16 cellular contexts compared by ENCODE assay signal in the genomic region with DNA sequence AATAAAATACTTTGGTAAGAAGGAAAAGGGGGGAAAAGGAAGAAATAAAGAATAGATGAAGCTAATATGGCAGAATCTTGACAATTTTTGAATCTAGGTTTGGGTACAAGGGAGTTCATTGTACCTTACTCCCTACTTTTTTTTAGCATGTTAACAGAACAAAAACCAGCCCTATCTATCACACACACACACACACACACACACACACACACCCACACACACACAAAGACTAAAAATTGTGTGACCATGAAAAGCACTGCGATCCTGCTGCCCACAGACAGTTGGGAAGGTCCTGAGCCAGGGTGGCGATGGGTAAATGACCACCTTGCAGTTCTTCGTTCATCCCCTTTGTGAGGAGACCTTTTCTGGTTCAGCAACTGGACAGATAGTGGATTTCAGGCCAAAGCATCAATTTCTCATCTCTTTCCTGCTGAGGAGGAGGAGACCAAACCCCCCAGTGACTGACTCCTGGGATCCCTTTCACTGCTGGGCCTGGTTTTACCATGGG.
A peak's percentile ranks its signal among the peaks of the same experiment; 100 is the strongest.
DNase-seq lines count a peak whose midpoint lies in the region; ATAC-seq, FAIRE-seq and TF ChIP-seq lines count a peak whose summit lies in the region.
"Had no signal": no experiment of that assay in that cellular context is flagged by ENCODE, and none has a peak within 500 bp of the region (broad histone marks: within the 10 kb centered on the region; RNA-seq: fewer than 3 reads in every experiment).

No MANE protein-coding gene starts in this region.

- peaks cover 46% of the 10 kb centered on the region for H3K4me1 Mint-ChIP-seq in HFFc6 (ENCODE audit: low read depth)
- peaks cover 9% of the 10 kb centered on the region for H3K4me1 Mint-ChIP-seq in stimulated activated effector memory CD8-positive, alpha-beta T cell treated with anti-CD3 and anti-CD28 coated beads, Interleukin-12 subunit alpha, Interleukin-12 subunit beta, amount 100 ng/mL, for 72 hours

- no peak for TF ChIP-seq POLR2A in adrenal gland (IDR thresholded peaks at IDR 0.05)

- H3K4me3 Mint-ChIP-seq in HFFc6 = peak overlapping the region; percentile 82
- H3K4me3 Mint-ChIP-seq in stimulated activated effector memory CD8-positive, alpha-beta T cell treated with anti-CD3 and anti-CD28 coated beads, Interleukin-12 subunit alpha, Interleukin-12 subunit beta, amount 100 ng/mL, for 72 hours = no peak overlapping the region
- H3K4me3 Mint-ChIP-seq: CD14-positive monocyte, GM23338 had no signal

- ATAC-seq in stimulated activated effector memory CD8-positive, alpha-beta T cell treated with anti-CD3 and anti-CD28 coated beads, Interleukin-12 subunit alpha, Interleukin-12 subunit beta, amount 100 ng/mL, for 72 hours = no peak
- ATAC-seq in HG02884 (IDR thresholded peaks at IDR 0.05; ENCODE audit: unreplicated experiment) = no peak
- ATAC-seq: GM23338 had no signal

- H3K9ac ChIP-seq in kidney (ENCODE audit: low read length in 2 of 2) = peak overlapping the region in 1 of 2 donors; percentile 48

- H3K27me3 ChIP-seq in adrenal gland (no peaks in the 10 kb centered on the region), BE2C (no peaks in the 10 kb centered on the region)

- 75 to 100% (median 92%) methylated on average over 1 to 3 of the region's 3 CpGs for WGBS in adrenal gland, 4 donors

- DNase-seq in HFFc6 (no peak), adrenal gland (no peak), kidney (no peak), NCI-H2196 (lab: John Stamatoyannopoulos, UW; ENCODE audit: unreplicated experiment) (no peak), BE2C (no peak), T-helper 9 cell (no peak)
- DNase-seq in stimulated activated effector memory CD8-positive, alpha-beta T cell treated with anti-CD3 and anti-CD28 coated beads, Interleukin-12 subunit alpha, Interleukin-12 subunit beta, amount 100 ng/mL, for 72 hours (ENCODE audit: low spot score in 2 of 2) = no peak
- DNase-seq: DMS79 treated with DMSO at 0.1 percent for 48 hours, NCI-H187, NCI-H774, SHP77, small intestine had no signal

- FAIRE-seq in kidney (lab: Jason Lieb, UNC) = no peak
- FAIRE-seq: small intestine had no signal

- no peaks in the 10 kb centered on the region for H3K9me3 ChIP-seq in adrenal gland (replicated peaks in 1 of 3)
- no peaks in the 10 kb centered on the region for H3K9me3 ChIP-seq in kidney (ENCODE audit: control insufficient read depth in 1 of 2, low read length in 2 of 2)
- H3K9me3 ChIP-seq in BE2C = no peaks in the 10 kb centered on the region

- H3K4me3 ChIP-seq in adrenal gland (no peak overlapping the region), kidney (ENCODE audit: low read length in 2 of 2) (peak overlapping the region in 1 of 2 donors; percentile 5), BE2C (ENCODE audit: low read depth, low read length) (no peak overlapping the region)
- H3K4me3 ChIP-seq: coronary artery, GM23338 had no signal

- intact Hi-C loops in adrenal gland (cut with DNase I) (no loop called here), kidney (cut with DNase I) (no loop called here)

- peaks cover 9% of the 10 kb centered on the region for H3K27me3 Mint-ChIP-seq in HFFc6 (ENCODE audit: insufficient read depth)

- H3K36me3 ChIP-seq in adrenal gland (replicated peaks in 1 of 2) (no peaks in the 10 kb centered on the region), kidney (ENCODE audit: control insufficient read depth in 1 of 2, insufficient read depth in 2 of 2, low read length in 2 of 2) (no peaks in the 10 kb centered on the region), BE2C (no peaks in the 10 kb centered on the region)

- peak overlapping the region; percentile 100 for H3K27ac Mint-ChIP-seq in HFFc6
- peak overlapping the region; percentile 39 for H3K27ac Mint-ChIP-seq in stimulated activated effector memory CD8-positive, alpha-beta T cell treated with anti-CD3 and anti-CD28 coated beads, Interleukin-12 subunit alpha, Interleukin-12 subunit beta, amount 100 ng/mL, for 72 hours
- H3K27ac Mint-ChIP-seq: GM23338 had no signal

- peaks cover 5 to 17% of the 10 kb centered on the region in 2 donors for H3K4me1 ChIP-seq in adrenal gland (replicated peaks in 1 of 2)
- H3K4me1 ChIP-seq in kidney (ENCODE audit: control insufficient read depth in 1 of 2, insufficient read depth in 1 of 2, low read depth in 1 of 2, low read length in 2 of 2) = peaks cover 18 to 24% of the 10 kb centered on the region in 2 donors
- peaks cover 7% of the 10 kb centered on the region; the same call in 1 of the 2 replicates for H3K4me1 ChIP-seq in BE2C

- H3K27ac ChIP-seq in adrenal gland (peak overlapping the region in 3 of 5 donors; percentile 39 to 81 (median 76)), kidney (ENCODE audit: low read depth in 2 of 2, low read length in 2 of 2) (peak overlapping the region; percentile 34 to 83)

- no peaks in the 10 kb centered on the region for H3K9me3 Mint-ChIP-seq in HFFc6
- no peaks in the 10 kb centered on the region for H3K9me3 Mint-ChIP-seq in stimulated activated effector memory CD8-positive, alpha-beta T cell treated with anti-CD3 and anti-CD28 coated beads, Interleukin-12 subunit alpha, Interleukin-12 subunit beta, amount 100 ng/mL, for 72 hours

- no peak for TF ChIP-seq CTCF in HFFc6 (IDR thresholded peaks at IDR 0.05)
- no peak for TF ChIP-seq CTCF in adrenal gland (IDR thresholded peaks at IDR 0.05)
- TF ChIP-seq CTCF in kidney (IDR thresholded peaks at IDR 0.05; ENCODE audit: borderline replicate concordance, extremely low read depth, insufficient read depth) = no peak
- TF ChIP-seq CTCF in BE2C (IDR thresholded peaks at IDR 0.05; ENCODE audit: low read depth, low read length) = no peak

- H3K36me3 Mint-ChIP-seq in HFFc6 (ENCODE audit: low read depth) = peaks cover 16% of the 10 kb centered on the region
- H3K36me3 Mint-ChIP-seq in stimulated activated effector memory CD8-positive, alpha-beta T cell treated with anti-CD3 and anti-CD28 coated beads, Interleukin-12 subunit alpha, Interleukin-12 subunit beta, amount 100 ng/mL, for 72 hours = no peaks in the 10 kb centered on the region
